In genomic region chr1:20151906-20152598, GRCh38 we compare ENCODE assay signal across 8 cellular contexts. TPM values are rescaled to one million over a fixed set of nuclear protein-coding genes. Genes with fewer than 3 reads are reported as not detected.
A peak's percentile ranks its signal among the peaks of the same experiment; 100 is the strongest.
DNase-seq lines count a peak whose midpoint lies in the region; ATAC-seq and TF ChIP-seq lines count a peak whose summit lies in the region.

No MANE protein-coding gene starts in this region.

- H3K4me3 ChIP-seq in AG04450 (ENCODE audit: low read depth, low read length), result peak overlapping the region; percentile 44
- H3K4me3 ChIP-seq in Loucy (ENCODE audit: low read length, poor library complexity, severe bottlenecking), result peak overlapping the region; percentile 78
- H3K4me3 ChIP-seq in osteoblast (ENCODE audit: insufficient read depth, low read length), result peak overlapping the region; percentile 63
- peak overlapping the region; percentile 43 for H3K4me3 ChIP-seq in suprapubic skin

- no peaks in the 10 kb centered on the region for H4K20me1 ChIP-seq in Loucy (ENCODE audit: insufficient read depth, low read length, poor library complexity, severe bottlenecking)
- H4K20me1 ChIP-seq in osteoblast (ENCODE audit: insufficient read depth, low read length), result no peaks in the 10 kb centered on the region

- H3K27me3 Mint-ChIP-seq in activated naive CD4-positive, alpha-beta T cell treated with anti-CD3 and anti-CD28 coated beads, Interleukin-2, amount 50 U/mL, for 24 hours, result no peaks in the 10 kb centered on the region

- peaks cover 12% of the 10 kb centered on the region for H3K4me1 Mint-ChIP-seq in activated naive CD4-positive, alpha-beta T cell treated with anti-CD3 and anti-CD28 coated beads, Interleukin-2, amount 50 U/mL, for 24 hours

- H3F3A ChIP-seq in Loucy (ENCODE audit: low read depth), result no peaks in the 10 kb centered on the region

- CTCF ChIA-PET in AG04450 (lab: Charles Lee), result interaction anchor here (0.6 to 3.6 kb wide), 22 partner anchors 8 to 490 kb away, joined by 3 to 68 read pairs (median 6); no protein-coding TSS in a partner anchor

- peak; percentile 83 for TF ChIP-seq CTCF in AG04450 (IDR thresholded peaks at IDR 0.05; ENCODE audit: low read depth, low read length)
- TF ChIP-seq CTCF in Loucy (conservative IDR thresholded peaks at IDR 0.05; ENCODE audit: low read length), result peak; percentile 90
- TF ChIP-seq CTCF in osteoblast (IDR thresholded peaks at IDR 0.05; ENCODE audit: extremely low read depth, low read depth, low read length), result peak; percentile 85
- peak; percentile 83 to 95 for TF ChIP-seq CTCF in suprapubic skin (IDR thresholded peaks at IDR 0.05)

- H3K4me1 ChIP-seq in Loucy (ENCODE audit: insufficient read depth, low read length, poor library complexity, severe bottlenecking), result peaks cover 4% of the 10 kb centered on the region
- H3K4me1 ChIP-seq in osteoblast (ENCODE audit: insufficient read depth, low read length), result peaks cover 13% of the 10 kb centered on the region
- H3K4me1 ChIP-seq in suprapubic skin, result peaks cover 27% of the 10 kb centered on the region

- H3K36me3 ChIP-seq in Loucy (ENCODE audit: insufficient read depth, low read length) (no peaks in the 10 kb centered on the region), osteoblast (ENCODE audit: insufficient read depth, low read length) (no peaks in the 10 kb centered on the region), suprapubic skin (no peaks in the 10 kb centered on the region)

- TF ChIP-seq EP300 in suprapubic skin (IDR thresholded peaks at IDR 0.05), result no peak

- no peaks in the 10 kb centered on the region; the same call in 1 of the 2 replicates for H3K9me3 ChIP-seq in AG04450 (ENCODE audit: control insufficient read depth, insufficient read depth, low read length)
- no peaks in the 10 kb centered on the region for H3K9me3 ChIP-seq in Loucy (ENCODE audit: insufficient read depth, low read depth, low read length)
- no peaks in the 10 kb centered on the region for H3K9me3 ChIP-seq in osteoblast (ENCODE audit: low read depth, low read length)
- H3K9me3 ChIP-seq in suprapubic skin, result no peaks in the 10 kb centered on the region

- ATAC-seq in SK-N-SH treated with all-trans-retinoic acid at 6 μM for 48 hours (peak; percentile 97), Right ventricle myocardium inferior (peak; percentile 92)

- H3K27me3 ChIP-seq in AG04450 (ENCODE audit: control insufficient read depth, insufficient read depth, low read length) (peaks cover 11% of the 10 kb centered on the region), Loucy (ENCODE audit: insufficient read depth, low read length, poor library complexity, severe bottlenecking) (no peaks in the 10 kb centered on the region), osteoblast (ENCODE audit: insufficient read depth, low read length) (no peaks in the 10 kb centered on the region), suprapubic skin (no peaks in the 10 kb centered on the region)

- intact Hi-C loops in Right ventricle myocardium inferior (cut with DNase I), result loop anchor here (1.0 to 5.0 kb wide), 3 partner anchors 51 to 234 kb away; partner anchors contain the start of gene PLA2G2A

- no peak overlapping the region for H3K27ac ChIP-seq in AG04450 (ENCODE audit: low read depth, low read length)
- H3K27ac ChIP-seq in osteoblast (ENCODE audit: low read depth, low read length), result no peak overlapping the region
- H3K27ac ChIP-seq in suprapubic skin, result peak overlapping the region; percentile 76

- TF ChIP-seq POLR2A in suprapubic skin (IDR thresholded peaks at IDR 0.05), result no peak

- POLR2A ChIA-PET in AG04450 (lab: Yijun Ruan, JAX), result interaction anchor here (0.6 kb wide), 1 partner anchor 353 kb away, joined by 3 read pairs; no protein-coding TSS in a partner anchor

- 5% methylated on average over 21 of the region's 29 CpGs for WGBS in suprapubic skin

- H3K9me3 Mint-ChIP-seq in activated naive CD4-positive, alpha-beta T cell treated with anti-CD3 and anti-CD28 coated beads, Interleukin-2, amount 50 U/mL, for 24 hours, result no peaks in the 10 kb centered on the region

- H3K9ac ChIP-seq in Loucy (ENCODE audit: low read depth, low read length, poor library complexity, severe bottlenecking), result peak overlapping the region; percentile 55

- DNase-seq in AG04450 (ENCODE audit: low read depth, low spot score), result peak; percentile 33
- peak; percentile 92 for DNase-seq in GM19238 (ENCODE audit: insufficient read length, low spot score)
- peak; percentile 92 for DNase-seq in Right ventricle myocardium inferior (ENCODE audit: missing footprints)
- peak; percentile 99 for DNase-seq in osteoblast (ENCODE audit: insufficient read length, low spot score, missing footprints)
- DNase-seq in suprapubic skin (ENCODE audit: low spot score in 2 of 2), result peak; percentile 94 to 95

- peak overlapping the region; percentile 87 for H3K4me3 Mint-ChIP-seq in activated naive CD4-positive, alpha-beta T cell treated with anti-CD3 and anti-CD28 coated beads, Interleukin-2, amount 50 U/mL, for 24 hours

- H2AFZ ChIP-seq in Loucy (ENCODE audit: low read length) (peak overlapping the region; percentile 100), osteoblast (ENCODE audit: low read length) (peak overlapping the region; percentile 92)

- no peaks in the 10 kb centered on the region for H3K9me2 ChIP-seq in Loucy (replicated peaks; ENCODE audit: low read depth, low read length)

- H3K27ac Mint-ChIP-seq in activated naive CD4-positive, alpha-beta T cell treated with anti-CD3 and anti-CD28 coated beads, Interleukin-2, amount 50 U/mL, for 24 hours, result no peak overlapping the region

- peak overlapping the region; percentile 89 for H3K4me2 ChIP-seq in Loucy (ENCODE audit: low read depth, low read length, poor library complexity, severe bottlenecking)
- H3K4me2 ChIP-seq in osteoblast (ENCODE audit: insufficient read depth, low read length), result peak overlapping the region; percentile 83

- H3K36me3 Mint-ChIP-seq in activated naive CD4-positive, alpha-beta T cell treated with anti-CD3 and anti-CD28 coated beads, Interleukin-2, amount 50 U/mL, for 24 hours, result no peaks in the 10 kb centered on the region

- H3K79me2 ChIP-seq in Loucy (ENCODE audit: insufficient read depth, low read length) (no peaks in the 10 kb centered on the region), osteoblast (ENCODE audit: insufficient read depth, low read length) (no peaks in the 10 kb centered on the region)

TF ChIP-seq in SK-N-SH treated with all-trans-retinoic acid at 6 μM for 48 hours, 23 proteins besides CTCF, POLR2A, EP300 and RAD21:
- TF ChIP-seq ZFP3 (CRISPR knock-in tag; IDR thresholded peaks at IDR 0.05), result no peak
- TF ChIP-seq BACH2 (CRISPR knock-in tag; IDR thresholded peaks at IDR 0.05; ENCODE audit: borderline replicate concordance), result no peak
- TF ChIP-seq ARNTL (CRISPR knock-in tag; IDR thresholded peaks at IDR 0.05; ENCODE audit: borderline replicate concordance, low read depth), result no peak
- TF ChIP-seq PATZ1 (CRISPR knock-in tag; IDR thresholded peaks at IDR 0.05; ENCODE audit: borderline replicate concordance), result no peak
- TF ChIP-seq RARB (CRISPR knock-in tag; IDR thresholded peaks at IDR 0.05), result no peak
- TF ChIP-seq OSR1 (CRISPR knock-in tag; IDR thresholded peaks at IDR 0.05), result no peak
- no peak for TF ChIP-seq ESRRG (CRISPR knock-in tag; IDR thresholded peaks at IDR 0.05)
- no peak for TF ChIP-seq ZNF8 (CRISPR knock-in tag; IDR thresholded peaks at IDR 0.05)
- TF ChIP-seq PPARA (CRISPR knock-in tag; IDR thresholded peaks at IDR 0.05; ENCODE audit: borderline replicate concordance), result no peak

RNA-seq across cellular contexts. Expression of gene PLA2G2F, which starts 12.9 kb away (rescaled TPM):
- not detected in 2 replicates for polyA plus RNA-seq in AG04450 (2011; rRNA removed)
- not detected in 2 replicates for polyA minus RNA-seq in AG04450 (2011; rRNA and poly(A)+ RNA removed)
- total RNA-seq in Right ventricle myocardium inferior, result not detected
- total RNA-seq in osteoblast, result not detected in 2 replicates
- 10 to 100 TPM; 11.9 to 33.8 (median 16.7) TPM for total RNA-seq in suprapubic skin

RNA-seq across cellular contexts. Expression of gene PLA2G2D, which starts 32.7 kb away (rescaled TPM):
- polyA plus RNA-seq in AG04450 (2011; rRNA removed), result not detected in 2 replicates
- not detected in 2 replicates for polyA minus RNA-seq in AG04450 (2011; rRNA and poly(A)+ RNA removed)
- total RNA-seq in Right ventricle myocardium inferior (not detected), osteoblast (not detected in 2 replicates), suprapubic skin (not detected)

RNA-seq across cellular contexts. Expression of gene UBXN10, which starts 33.8 kb away (rescaled TPM):
- not detected in 2 replicates for polyA plus RNA-seq in AG04450 (2011; rRNA removed)
- polyA minus RNA-seq in AG04450 (2011; rRNA and poly(A)+ RNA removed), result not detected in 2 replicates
- 1.9 TPM for total RNA-seq in Right ventricle myocardium inferior
- total RNA-seq in osteoblast, result under 0.01 TPM in 1 of 2 replicates, not detected in the other
- total RNA-seq in suprapubic skin, result 1 to 10 TPM in 1 of 4 donors, under 1 TPM in 3; 0.48 to 1.0 (median 0.68) TPM

RNA-seq across cellular contexts. Expression of gene PLA2G2C, which starts 34.3 kb away (rescaled TPM):
- not detected in 2 replicates for polyA plus RNA-seq in AG04450 (2011; rRNA removed)
- polyA minus RNA-seq in AG04450 (2011; rRNA and poly(A)+ RNA removed), result not detected in 2 replicates
- total RNA-seq in Right ventricle myocardium inferior (not detected), osteoblast (not detected in 2 replicates), suprapubic skin (not detected)

Comparison
In these comparisons a context has a peak if more than half of its experiments do, and no peak if none do; other contexts are left out.
1. DNase-seq: peak in every context shown above with its lines; median percentile 99 in osteoblast; 94 in suprapubic skin; 92 in GM19238; 92 in Right ventricle myocardium inferior; 33 in AG04450.
2. RNA of gene PLA2G2F, which starts 12.9 kb away (total RNA-seq): 11.9 to 33.8 TPM in suprapubic skin; not detected in Right ventricle myocardium inferior (single experiment) and not detected in osteoblast; every median in the first group is over 10 times any median in the second.
3. Peak in every context shown above with its lines, with median percentiles within 50 percentile points of each other: H3K4me3 ChIP-seq and CTCF ChIP-seq.